Comparison of ENCODE assay signal across 25 cellular contexts in the genomic region with DNA sequence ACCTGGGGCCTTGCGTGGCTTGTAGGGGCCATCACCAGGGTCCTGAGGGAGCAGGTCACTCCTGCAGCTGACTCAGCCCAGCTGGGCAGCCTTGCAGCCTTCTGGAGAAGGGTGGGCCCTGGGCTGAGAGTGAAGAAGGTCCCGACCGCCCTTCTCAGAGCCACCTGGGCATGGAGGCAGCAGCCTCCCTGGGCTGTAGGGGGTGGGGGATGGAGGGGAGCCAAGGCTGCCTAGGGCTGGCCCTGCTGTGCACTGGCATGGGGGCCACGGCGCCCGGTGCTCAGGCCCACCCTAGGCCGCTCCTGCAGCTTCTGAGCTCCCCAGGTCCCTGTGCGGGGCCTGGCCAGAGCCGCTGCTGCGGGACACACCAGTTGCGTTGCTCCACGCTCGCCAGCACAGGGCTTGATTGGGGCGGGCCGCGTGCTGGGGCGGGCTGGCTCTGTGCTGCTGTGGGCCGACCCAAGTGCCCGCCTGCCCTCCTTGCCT.
DNase-seq lines count a peak whose midpoint lies in the region; ATAC-seq and TF ChIP-seq lines count a peak whose summit lies in the region.
"Had no signal": no experiment of that assay in that cellular context is flagged by ENCODE, and none has a peak within 500 bp of the region (broad histone marks: within the 10 kb centered on the region; RNA-seq: fewer than 3 reads in every experiment).

No MANE protein-coding gene starts in this region.

- DNase-seq in stimulated activated naive CD8-positive, alpha-beta T cell treated with anti-CD3 and anti-CD28 coated beads, Interleukin-15, amount 100 ng/mL, for 72 hours, result no peak
- DNase-seq in stimulated activated naive CD8-positive, alpha-beta T cell treated with anti-CD3 and anti-CD28 coated beads, Interleukin-15, Interleukin-2, amounts not matched to agents 100 U/mL and 50 U/mL, for 24 hours, result no peak
- DNase-seq in islet precursor cell, result peak; percentile 37
- peak; percentile 38 for DNase-seq in sigmoid colon
- no peak for DNase-seq in AG08396 (ENCODE audit: low spot score)
- DNase-seq in SKM-1 treated with dmso at 0.1 percent for 144 hours (lab: John Stamatoyannopoulos, UW; ENCODE audit: unreplicated experiment), result no peak
- no peak for DNase-seq in stimulated activated CD4-positive, alpha-beta T cell treated with anti-CD3 and anti-CD28 coated beads, Interleukin-1b, Interleukin-23, amount 100 ng/mL, for 48 hours
- DNase-seq: cerebellar nuclear complex; DMS153; effector CD8-positive, alpha-beta T cell; esophagus squamous epithelium; GOT3; kidney glomerular epithelial cell; MV-4-11; NCI-H1694 treated with DMSO at 0.1 percent for 48 hours; NCI-H748 treated with DMSO at 0.1 percent for 48 hours; stimulated activated CD4-positive, alpha-beta T cell treated with anti-CD3 and anti-CD28 coated beads, Interleukin-2, amount 100 ng/mL, for 48 hours; T1000 had no signal

- no peaks in the 10 kb centered on the region for H3K9me3 Mint-ChIP-seq in stimulated activated naive CD8-positive, alpha-beta T cell treated with anti-CD3 and anti-CD28 coated beads, Interleukin-15, amount 100 ng/mL, for 72 hours
- H3K9me3 Mint-ChIP-seq: CD4-positive, alpha-beta T cell; natural killer cell treated with Interleukin-12 subunit alpha and Interleukin-12 subunit beta and Interleukin-15 and Interleukin-18, amount 100 ng/mL, for 72 hours; stimulated activated naive CD8-positive, alpha-beta T cell treated with anti-CD3 and anti-CD28 coated beads, Interleukin-15, Interleukin-2, amounts not matched to agents 100 ng/mL and 50 ng/mL, for 24 hours had no signal

- no peak overlapping the region for H3K4me3 ChIP-seq in sigmoid colon
- H3K4me3 ChIP-seq: esophagus squamous epithelium, skin epidermis had no signal

- H3K9me3 ChIP-seq in sigmoid colon, result no peaks in the 10 kb centered on the region
- H3K9me3 ChIP-seq: esophagus squamous epithelium had no signal

- intact Hi-C loops in sigmoid colon (cut with DNase I), result no loop called here

- H3K27ac ChIP-seq in sigmoid colon, result no peak overlapping the region
- H3K27ac ChIP-seq: esophagus squamous epithelium, skin epidermis had no signal

- peaks cover 11% of the 10 kb centered on the region for H3K4me1 Mint-ChIP-seq in stimulated activated naive CD8-positive, alpha-beta T cell treated with anti-CD3 and anti-CD28 coated beads, Interleukin-15, amount 100 ng/mL, for 72 hours

- WGBS in sigmoid colon, 2 donors, result 94 to 96% methylated on average over 19 of the region's 19 CpGs

- H3K27me3 Mint-ChIP-seq in stimulated activated naive CD8-positive, alpha-beta T cell treated with anti-CD3 and anti-CD28 coated beads, Interleukin-15, amount 100 ng/mL, for 72 hours, result peaks cover 24% of the 10 kb centered on the region
- H3K27me3 Mint-ChIP-seq: stimulated activated naive CD8-positive, alpha-beta T cell treated with anti-CD3 and anti-CD28 coated beads, Interleukin-15, Interleukin-2, amounts not matched to agents 100 ng/mL and 50 ng/mL, for 24 hours had no signal

- H3K36me3 ChIP-seq in sigmoid colon, result no peaks in the 10 kb centered on the region
- H3K36me3 ChIP-seq: esophagus squamous epithelium had no signal

- H3K27me3 ChIP-seq in sigmoid colon, result peaks cover 0 to 34% (median 0%) of the 10 kb centered on the region in 3 donors

- TF ChIP-seq POLR2A in sigmoid colon (IDR thresholded peaks at IDR 0.05), result no peak

- TF ChIP-seq EP300 in sigmoid colon (IDR thresholded peaks at IDR 0.05), result no peak

- no peak for TF ChIP-seq CTCF in sigmoid colon (IDR thresholded peaks at IDR 0.05)

- ATAC-seq in stimulated activated naive CD8-positive, alpha-beta T cell treated with anti-CD3 and anti-CD28 coated beads, Interleukin-15, amount 100 ng/mL, for 72 hours, result peak; percentile 10
- ATAC-seq in stimulated activated naive CD8-positive, alpha-beta T cell treated with anti-CD3 and anti-CD28 coated beads, Interleukin-15, Interleukin-2, amounts not matched to agents 100 U/mL and 50 U/mL, for 24 hours, result no peak
- ATAC-seq: activated CD4-positive, CD25-positive, alpha-beta regulatory T cell treated with anti-CD3 and anti-CD28 coated beads, Interleukin-2, amount 50 U/mL, for 24 hours; natural killer cell treated with Interleukin-12 subunit alpha and Interleukin-12 subunit beta and Interleukin-15 and Interleukin-18, amount 100 ng/mL, for 72 hours had no signal

- no peak overlapping the region for H3K27ac Mint-ChIP-seq in stimulated activated naive CD8-positive, alpha-beta T cell treated with anti-CD3 and anti-CD28 coated beads, Interleukin-15, amount 100 ng/mL, for 72 hours
- H3K27ac Mint-ChIP-seq: activated naive CD8-positive, alpha-beta T cell; CD4-positive, alpha-beta T cell; mesothelial cell of epicardium; natural killer cell treated with Interleukin-12 subunit alpha and Interleukin-12 subunit beta and Interleukin-15 and Interleukin-18, amount 100 ng/mL, for 72 hours; stimulated activated naive CD8-positive, alpha-beta T cell treated with anti-CD3 and anti-CD28 coated beads, Interleukin-15, Interleukin-2, amounts not matched to agents 100 ng/mL and 50 ng/mL, for 24 hours had no signal

- peaks cover 0 to 3% (median 0%) of the 10 kb centered on the region in 4 donors for H3K4me1 ChIP-seq in sigmoid colon

- H3K4me3 Mint-ChIP-seq in stimulated activated naive CD8-positive, alpha-beta T cell treated with anti-CD3 and anti-CD28 coated beads, Interleukin-15, amount 100 ng/mL, for 72 hours, result no peak overlapping the region
- H3K4me3 Mint-ChIP-seq: activated naive CD8-positive, alpha-beta T cell; CD4-positive, alpha-beta T cell; mesothelial cell of epicardium; natural killer cell treated with Interleukin-12 subunit alpha and Interleukin-12 subunit beta and Interleukin-15 and Interleukin-18, amount 100 ng/mL, for 72 hours; stimulated activated naive CD8-positive, alpha-beta T cell treated with anti-CD3 and anti-CD28 coated beads, Interleukin-15, Interleukin-2, amounts not matched to agents 100 ng/mL and 50 ng/mL, for 24 hours had no signal

Comparison
In these comparisons a context has a peak if more than half of its experiments do, and no peak if none do; other contexts are left out.
1. DNase-seq: peak in islet precursor cell (single experiment) and sigmoid colon (single experiment); none in stimulated activated naive CD8-positive, alpha-beta T cell treated with anti-CD3 and anti-CD28 coated beads, Interleukin-15, amount 100 ng/mL, for 72 hours (0 of 2), stimulated activated naive CD8-positive, alpha-beta T cell treated with anti-CD3 and anti-CD28 coated beads, Interleukin-15, Interleukin-2, amounts not matched to agents 100 U/mL and 50 U/mL, for 24 hours (single experiment), AG08396 (single experiment), SKM-1 treated with dmso at 0.1 percent for 144 hours (single experiment) and stimulated activated CD4-positive, alpha-beta T cell treated with anti-CD3 and anti-CD28 coated beads, Interleukin-1b, Interleukin-23, amount 100 ng/mL, for 48 hours (single experiment).